In the genomic region with DNA sequence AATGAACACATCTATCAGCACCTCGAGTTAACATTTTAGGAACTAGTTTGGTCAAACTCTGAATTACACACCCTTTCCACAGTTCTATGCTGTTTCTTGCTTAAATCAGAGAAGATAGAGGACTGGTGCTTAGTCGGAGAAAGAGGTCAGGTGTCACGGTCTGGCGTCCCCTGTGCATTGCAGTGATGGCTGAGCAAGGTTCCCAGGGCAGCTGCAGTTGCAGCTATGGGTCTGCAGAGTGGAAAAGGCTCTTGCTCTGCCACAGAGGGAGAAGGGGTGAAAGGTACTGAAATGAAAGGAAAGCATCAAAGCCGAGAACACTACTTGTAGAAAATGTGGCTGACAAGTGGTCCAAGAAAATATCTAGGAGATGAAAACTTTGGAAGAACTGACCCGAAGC, we compare ENCODE assay signal across 2 cellular contexts.
TF ChIP-seq lines count a peak whose summit lies in the region.

No MANE protein-coding gene starts in this region.

TF ChIP-seq in HepG2, 621 proteins besides CTCF, POLR2A, EP300 and RAD21:
- TF ChIP-seq POLR2AphosphoS2 (IDR thresholded peaks at IDR 0.05; ENCODE audit: low read depth, low read length) = no peak
- no peak for TF ChIP-seq KDM2A (CRISPR knock-in tag; IDR thresholded peaks at IDR 0.05; ENCODE audit: borderline replicate concordance, low read depth)
- TF ChIP-seq ZFP82 (CRISPR knock-in tag; IDR thresholded peaks at IDR 0.05; ENCODE audit: borderline replicate concordance) = no peak
- no peak for TF ChIP-seq FOXO1 (CRISPR knock-in tag; IDR thresholded peaks at IDR 0.05)

TF ChIP-seq in WTC11, 78 proteins besides CTCF, POLR2A, EP300 and RAD21:
- no peak for TF ChIP-seq TP53 (CRISPR knock-in tag; IDR thresholded peaks at IDR 0.05)
- TF ChIP-seq, protein P1, sequence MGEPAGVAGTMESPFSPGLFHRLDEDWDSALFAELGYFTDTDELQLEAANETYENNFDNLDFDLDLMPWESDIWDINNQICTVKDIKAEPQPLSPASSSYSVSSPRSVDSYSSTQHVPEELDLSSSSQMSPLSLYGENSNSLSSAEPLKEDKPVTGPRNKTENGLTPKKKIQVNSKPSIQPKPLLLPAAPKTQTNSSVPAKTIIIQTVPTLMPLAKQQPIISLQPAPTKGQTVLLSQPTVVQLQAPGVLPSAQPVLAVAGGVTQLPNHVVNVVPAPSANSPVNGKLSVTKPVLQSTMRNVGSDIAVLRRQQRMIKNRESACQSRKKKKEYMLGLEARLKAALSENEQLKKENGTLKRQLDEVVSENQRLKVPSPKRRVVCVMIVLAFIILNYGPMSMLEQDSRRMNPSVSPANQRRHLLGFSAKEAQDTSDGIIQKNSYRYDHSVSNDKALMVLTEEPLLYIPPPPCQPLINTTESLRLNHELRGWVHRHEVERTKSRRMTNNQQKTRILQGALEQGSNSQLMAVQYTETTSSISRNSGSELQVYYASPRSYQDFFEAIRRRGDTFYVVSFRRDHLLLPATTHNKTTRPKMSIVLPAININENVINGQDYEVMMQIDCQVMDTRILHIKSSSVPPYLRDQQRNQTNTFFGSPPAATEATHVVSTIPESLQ (CRISPR knock-in tag; IDR thresholded peaks at IDR 0.05) = no peak
- TF ChIP-seq ZNF416 (CRISPR knock-in tag; IDR thresholded peaks at IDR 0.05) = no peak
- no peak for TF ChIP-seq JUN (CRISPR knock-in tag; IDR thresholded peaks at IDR 0.05)
- no peak for TF ChIP-seq ETV6 (CRISPR knock-in tag; IDR thresholded peaks at IDR 0.05)
- TF ChIP-seq, protein P2, sequence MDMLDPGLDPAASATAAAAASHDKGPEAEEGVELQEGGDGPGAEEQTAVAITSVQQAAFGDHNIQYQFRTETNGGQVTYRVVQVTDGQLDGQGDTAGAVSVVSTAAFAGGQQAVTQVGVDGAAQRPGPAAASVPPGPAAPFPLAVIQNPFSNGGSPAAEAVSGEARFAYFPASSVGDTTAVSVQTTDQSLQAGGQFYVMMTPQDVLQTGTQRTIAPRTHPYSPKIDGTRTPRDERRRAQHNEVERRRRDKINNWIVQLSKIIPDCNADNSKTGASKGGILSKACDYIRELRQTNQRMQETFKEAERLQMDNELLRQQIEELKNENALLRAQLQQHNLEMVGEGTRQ (CRISPR knock-in tag; IDR thresholded peaks at IDR 0.05) = no peak
- TF ChIP-seq, protein P3, sequence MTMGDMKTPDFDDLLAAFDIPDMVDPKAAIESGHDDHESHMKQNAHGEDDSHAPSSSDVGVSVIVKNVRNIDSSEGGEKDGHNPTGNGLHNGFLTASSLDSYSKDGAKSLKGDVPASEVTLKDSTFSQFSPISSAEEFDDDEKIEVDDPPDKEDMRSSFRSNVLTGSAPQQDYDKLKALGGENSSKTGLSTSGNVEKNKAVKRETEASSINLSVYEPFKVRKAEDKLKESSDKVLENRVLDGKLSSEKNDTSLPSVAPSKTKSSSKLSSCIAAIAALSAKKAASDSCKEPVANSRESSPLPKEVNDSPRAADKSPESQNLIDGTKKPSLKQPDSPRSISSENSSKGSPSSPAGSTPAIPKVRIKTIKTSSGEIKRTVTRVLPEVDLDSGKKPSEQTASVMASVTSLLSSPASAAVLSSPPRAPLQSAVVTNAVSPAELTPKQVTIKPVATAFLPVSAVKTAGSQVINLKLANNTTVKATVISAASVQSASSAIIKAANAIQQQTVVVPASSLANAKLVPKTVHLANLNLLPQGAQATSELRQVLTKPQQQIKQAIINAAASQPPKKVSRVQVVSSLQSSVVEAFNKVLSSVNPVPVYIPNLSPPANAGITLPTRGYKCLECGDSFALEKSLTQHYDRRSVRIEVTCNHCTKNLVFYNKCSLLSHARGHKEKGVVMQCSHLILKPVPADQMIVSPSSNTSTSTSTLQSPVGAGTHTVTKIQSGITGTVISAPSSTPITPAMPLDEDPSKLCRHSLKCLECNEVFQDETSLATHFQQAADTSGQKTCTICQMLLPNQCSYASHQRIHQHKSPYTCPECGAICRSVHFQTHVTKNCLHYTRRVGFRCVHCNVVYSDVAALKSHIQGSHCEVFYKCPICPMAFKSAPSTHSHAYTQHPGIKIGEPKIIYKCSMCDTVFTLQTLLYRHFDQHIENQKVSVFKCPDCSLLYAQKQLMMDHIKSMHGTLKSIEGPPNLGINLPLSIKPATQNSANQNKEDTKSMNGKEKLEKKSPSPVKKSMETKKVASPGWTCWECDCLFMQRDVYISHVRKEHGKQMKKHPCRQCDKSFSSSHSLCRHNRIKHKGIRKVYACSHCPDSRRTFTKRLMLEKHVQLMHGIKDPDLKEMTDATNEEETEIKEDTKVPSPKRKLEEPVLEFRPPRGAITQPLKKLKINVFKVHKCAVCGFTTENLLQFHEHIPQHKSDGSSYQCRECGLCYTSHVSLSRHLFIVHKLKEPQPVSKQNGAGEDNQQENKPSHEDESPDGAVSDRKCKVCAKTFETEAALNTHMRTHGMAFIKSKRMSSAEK (CRISPR knock-in tag; IDR thresholded peaks at IDR 0.05; ENCODE audit: borderline replicate concordance) = no peak
- no peak for TF ChIP-seq FOXJ3 (CRISPR knock-in tag; IDR thresholded peaks at IDR 0.05; ENCODE audit: borderline replicate concordance)
- TF ChIP-seq SMAD3 (CRISPR knock-in tag; IDR thresholded peaks at IDR 0.05; ENCODE audit: borderline replicate concordance) = no peak
- TF ChIP-seq KAT7 (CRISPR knock-in tag; IDR thresholded peaks at IDR 0.05; ENCODE audit: borderline replicate concordance) = no peak
- TF ChIP-seq, protein P4, sequence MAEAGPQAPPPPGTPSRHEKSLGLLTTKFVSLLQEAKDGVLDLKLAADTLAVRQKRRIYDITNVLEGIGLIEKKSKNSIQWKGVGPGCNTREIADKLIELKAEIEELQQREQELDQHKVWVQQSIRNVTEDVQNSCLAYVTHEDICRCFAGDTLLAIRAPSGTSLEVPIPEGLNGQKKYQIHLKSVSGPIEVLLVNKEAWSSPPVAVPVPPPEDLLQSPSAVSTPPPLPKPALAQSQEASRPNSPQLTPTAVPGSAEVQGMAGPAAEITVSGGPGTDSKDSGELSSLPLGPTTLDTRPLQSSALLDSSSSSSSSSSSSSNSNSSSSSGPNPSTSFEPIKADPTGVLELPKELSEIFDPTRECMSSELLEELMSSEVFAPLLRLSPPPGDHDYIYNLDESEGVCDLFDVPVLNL (CRISPR knock-in tag; IDR thresholded peaks at IDR 0.05; ENCODE audit: borderline replicate concordance, low read depth) = no peak
- TF ChIP-seq RELA (CRISPR knock-in tag; IDR thresholded peaks at IDR 0.05; ENCODE audit: borderline replicate concordance) = no peak
- TF ChIP-seq, protein P5, sequence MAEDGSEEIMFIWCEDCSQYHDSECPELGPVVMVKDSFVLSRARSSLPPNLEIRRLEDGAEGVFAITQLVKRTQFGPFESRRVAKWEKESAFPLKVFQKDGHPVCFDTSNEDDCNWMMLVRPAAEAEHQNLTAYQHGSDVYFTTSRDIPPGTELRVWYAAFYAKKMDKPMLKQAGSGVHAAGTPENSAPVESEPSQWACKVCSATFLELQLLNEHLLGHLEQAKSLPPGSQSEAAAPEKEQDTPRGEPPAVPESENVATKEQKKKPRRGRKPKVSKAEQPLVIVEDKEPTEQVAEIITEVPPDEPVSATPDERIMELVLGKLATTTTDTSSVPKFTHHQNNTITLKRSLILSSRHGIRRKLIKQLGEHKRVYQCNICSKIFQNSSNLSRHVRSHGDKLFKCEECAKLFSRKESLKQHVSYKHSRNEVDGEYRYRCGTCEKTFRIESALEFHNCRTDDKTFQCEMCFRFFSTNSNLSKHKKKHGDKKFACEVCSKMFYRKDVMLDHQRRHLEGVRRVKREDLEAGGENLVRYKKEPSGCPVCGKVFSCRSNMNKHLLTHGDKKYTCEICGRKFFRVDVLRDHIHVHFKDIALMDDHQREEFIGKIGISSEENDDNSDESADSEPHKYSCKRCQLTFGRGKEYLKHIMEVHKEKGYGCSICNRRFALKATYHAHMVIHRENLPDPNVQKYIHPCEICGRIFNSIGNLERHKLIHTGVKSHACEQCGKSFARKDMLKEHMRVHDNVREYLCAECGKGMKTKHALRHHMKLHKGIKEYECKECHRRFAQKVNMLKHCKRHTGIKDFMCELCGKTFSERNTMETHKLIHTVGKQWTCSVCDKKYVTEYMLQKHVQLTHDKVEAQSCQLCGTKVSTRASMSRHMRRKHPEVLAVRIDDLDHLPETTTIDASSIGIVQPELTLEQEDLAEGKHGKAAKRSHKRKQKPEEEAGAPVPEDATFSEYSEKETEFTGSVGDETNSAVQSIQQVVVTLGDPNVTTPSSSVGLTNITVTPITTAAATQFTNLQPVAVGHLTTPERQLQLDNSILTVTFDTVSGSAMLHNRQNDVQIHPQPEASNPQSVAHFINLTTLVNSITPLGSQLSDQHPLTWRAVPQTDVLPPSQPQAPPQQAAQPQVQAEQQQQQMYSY (CRISPR knock-in tag; IDR thresholded peaks at IDR 0.05) = no peak
- TF ChIP-seq, protein P6, sequence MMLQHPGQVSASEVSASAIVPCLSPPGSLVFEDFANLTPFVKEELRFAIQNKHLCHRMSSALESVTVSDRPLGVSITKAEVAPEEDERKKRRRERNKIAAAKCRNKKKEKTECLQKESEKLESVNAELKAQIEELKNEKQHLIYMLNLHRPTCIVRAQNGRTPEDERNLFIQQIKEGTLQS (CRISPR knock-in tag; conservative IDR thresholded peaks at IDR 0.05) = no peak
